In the genomic region with DNA sequence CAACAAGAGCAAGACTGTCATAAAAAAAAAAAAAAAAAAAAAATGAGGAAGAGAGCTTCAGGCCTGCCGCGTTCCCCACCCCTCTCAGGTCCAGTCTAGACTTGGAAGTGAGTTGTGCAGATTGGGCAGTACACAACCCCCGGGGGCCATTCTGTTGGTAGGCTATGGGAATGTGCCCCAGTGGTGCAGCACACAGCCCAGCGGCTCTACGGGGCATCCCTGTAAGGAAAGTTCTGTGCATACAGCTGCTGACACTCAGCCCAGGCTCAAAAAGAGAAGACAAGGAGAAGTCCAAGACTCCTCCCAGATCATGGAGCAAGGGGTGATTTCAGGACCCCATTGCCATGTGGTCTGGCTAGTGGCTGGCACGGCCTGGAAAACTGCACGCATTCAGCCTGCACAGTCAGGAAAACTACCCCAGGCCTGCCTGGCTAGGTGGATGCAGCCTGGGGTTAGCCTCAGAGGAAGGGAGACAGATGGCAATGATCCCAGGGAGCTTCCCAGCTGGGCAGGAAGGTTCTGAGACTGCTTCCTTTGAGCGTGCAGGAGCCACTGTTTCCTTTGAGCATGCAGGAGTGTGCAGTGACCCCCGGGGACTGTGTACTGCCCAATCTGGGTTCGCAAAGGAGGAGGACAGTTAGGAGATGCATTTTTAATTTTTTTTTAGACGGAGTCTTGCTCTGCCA, we compare ENCODE assay signal across 1 cellular context.
TF ChIP-seq lines count a peak whose summit lies in the region.

No MANE protein-coding gene starts in this region.

TF ChIP-seq in IMR-90, 13 proteins besides CTCF, POLR2A, EP300 and RAD21:
- TF ChIP-seq MXI1 (IDR thresholded peaks at IDR 0.05; ENCODE audit: borderline replicate concordance, low read depth, low read length) (no peak), USF2 (IDR thresholded peaks at IDR 0.05; ENCODE audit: low read depth, low read length) (no peak), CHD1 (IDR thresholded peaks at IDR 0.05; ENCODE audit: low read depth, low read length) (no peak), MAZ (IDR thresholded peaks at IDR 0.05; ENCODE audit: borderline replicate concordance, low read depth, low read length) (no peak), RFX5 (IDR thresholded peaks at IDR 0.05; ENCODE audit: low read depth, low read length) (no peak), NFE2L2 (IDR thresholded peaks at IDR 0.05; ENCODE audit: low read depth, low read length) (no peak), MAFK (IDR thresholded peaks at IDR 0.05; ENCODE audit: low read depth, low read length) (no peak), SMC3 (IDR thresholded peaks at IDR 0.05; ENCODE audit: low read depth, low read length) (no peak), RCOR1 (IDR thresholded peaks at IDR 0.05; ENCODE audit: insufficient replicate concordance, low read length) (no peak), BHLHE40 (IDR thresholded peaks at IDR 0.05; ENCODE audit: low read depth, low read length) (no peak), CEBPB (IDR thresholded peaks at IDR 0.05; ENCODE audit: low read depth, low read length) (no peak), FOS (IDR thresholded peaks at IDR 0.05; ENCODE audit: low read depth, low read length) (no peak)
- TF ChIP-seq, protein P1, sequence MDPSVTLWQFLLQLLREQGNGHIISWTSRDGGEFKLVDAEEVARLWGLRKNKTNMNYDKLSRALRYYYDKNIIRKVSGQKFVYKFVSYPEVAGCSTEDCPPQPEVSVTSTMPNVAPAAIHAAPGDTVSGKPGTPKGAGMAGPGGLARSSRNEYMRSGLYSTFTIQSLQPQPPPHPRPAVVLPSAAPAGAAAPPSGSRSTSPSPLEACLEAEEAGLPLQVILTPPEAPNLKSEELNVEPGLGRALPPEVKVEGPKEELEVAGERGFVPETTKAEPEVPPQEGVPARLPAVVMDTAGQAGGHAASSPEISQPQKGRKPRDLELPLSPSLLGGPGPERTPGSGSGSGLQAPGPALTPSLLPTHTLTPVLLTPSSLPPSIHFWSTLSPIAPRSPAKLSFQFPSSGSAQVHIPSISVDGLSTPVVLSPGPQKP (IDR thresholded peaks at IDR 0.05; ENCODE audit: borderline replicate concordance, low read depth, low read length), result no peak
